10 cellular contexts compared by ENCODE assay signal in the genomic region with DNA sequence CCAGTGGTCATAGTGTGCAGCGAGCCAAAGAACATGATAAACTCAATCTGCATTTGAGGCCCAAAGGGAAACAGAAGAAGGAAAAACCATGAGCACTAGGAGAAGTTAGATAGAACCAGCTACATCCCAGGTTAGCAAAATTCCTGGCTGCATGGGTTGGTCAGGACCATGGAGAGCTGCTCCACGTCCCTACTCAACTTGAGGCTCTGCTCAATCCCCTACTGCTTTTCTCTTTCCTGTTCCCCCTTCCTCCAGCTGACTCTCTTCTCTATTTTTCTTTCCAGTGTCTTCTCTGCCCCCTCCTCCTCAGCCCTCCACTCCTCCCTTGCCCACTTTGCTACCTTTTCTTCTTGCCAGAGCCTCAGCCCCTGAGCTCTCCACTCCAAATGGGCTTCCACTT. TPM values are rescaled to one million over a fixed set of nuclear protein-coding genes. Genes with fewer than 3 reads are reported as not detected.
DNase-seq lines count a peak whose midpoint lies in the region; ATAC-seq, FAIRE-seq and TF ChIP-seq lines count a peak whose summit lies in the region.
"Had no signal": no experiment of that assay in that cellular context is flagged by ENCODE, and none has a peak within 500 bp of the region (broad histone marks: within the 10 kb centered on the region; RNA-seq: fewer than 3 reads in every experiment).

No MANE protein-coding gene starts in this region.

- no peak for ATAC-seq in HepG2
- no peak for ATAC-seq in activated T-helper 17 cell treated with anti-CD3 and anti-CD28 coated beads, Interleukin-2, amount 50 U/mL, for 72 hours (replicated peaks)
- no peak for ATAC-seq in GM19397 (IDR thresholded peaks at IDR 0.05; ENCODE audit: unreplicated experiment)
- ATAC-seq in GM18511 (IDR thresholded peaks at IDR 0.05; ENCODE audit: unreplicated experiment) = no peak

- peaks cover 6% of the 10 kb centered on the region; the same call in 1 of the 2 replicates for H3K4me1 ChIP-seq in HepG2 (ENCODE audit: insufficient read depth, low read length)

- H3K27ac Mint-ChIP-seq in activated T-helper 17 cell treated with anti-CD3 and anti-CD28 coated beads, Interleukin-2, amount 50 U/mL, for 72 hours = no peak overlapping the region
- H3K27ac Mint-ChIP-seq: activated T-helper 1 cell treated with anti-CD3 and anti-CD28 coated beads, Interleukin-12 subunit alpha, Interleukin-12 subunit beta, Interleukin-2, Interleukin-4 antibody, amounts not matched to agents 30 ng/mL and 10 ng/mL and 1 ng/mL, durations not matched to agents 14 hours and 24 hours and 36 hours had no signal

- H3K4me3 ChIP-seq in HepG2 (replicated peaks in 1 of 3; ENCODE audit: insufficient read depth in 1 of 3, low read depth in 2 of 3, low read length in 3 of 3) = no peak overlapping the region

- POLR2A ChIA-PET in HepG2 (lab: Yijun Ruan, JAX) = no interaction called here

- H3K36me3 Mint-ChIP-seq in activated T-helper 17 cell treated with anti-CD3 and anti-CD28 coated beads, Interleukin-2, amount 50 U/mL, for 72 hours (ENCODE audit: low read depth) = no peaks in the 10 kb centered on the region

- no peak overlapping the region for H3K4me2 ChIP-seq in HepG2 (ENCODE audit: low read depth, low read length)

- no peak for TF ChIP-seq RAD21 in HepG2 (CRISPR knock-in tag; IDR thresholded peaks at IDR 0.05)

- TF ChIP-seq EP300 in HepG2 (IDR thresholded peaks at IDR 0.05; ENCODE audit: low read depth in 2 of 2, low read length in 2 of 2) = no peak
- TF ChIP-seq EP300 in HepG2 (CRISPR knock-in tag; IDR thresholded peaks at IDR 0.05; ENCODE audit: borderline replicate concordance) = no peak

- TF ChIP-seq POLR2A in HepG2 (IDR thresholded peaks at IDR 0.05; ENCODE audit: insufficient read depth in 1 of 2, low read depth in 2 of 2, low read length in 2 of 2) = no peak

- WGBS in HepG2 (ENCODE audit: low lambda C conversion rate) = 2% methylated on average over 2 of the region's 2 CpGs

- no peaks in the 10 kb centered on the region for H4K20me1 ChIP-seq in HepG2 (ENCODE audit: insufficient read depth, low read length)

- H3K4me3 Mint-ChIP-seq in activated T-helper 17 cell treated with anti-CD3 and anti-CD28 coated beads, Interleukin-2, amount 50 U/mL, for 72 hours = no peak overlapping the region
- H3K4me3 Mint-ChIP-seq: activated T-helper 1 cell treated with anti-CD3 and anti-CD28 coated beads, Interleukin-12 subunit alpha, Interleukin-12 subunit beta, Interleukin-2, Interleukin-4 antibody, amounts not matched to agents 30 ng/mL and 10 ng/mL and 1 ng/mL, durations not matched to agents 14 hours and 24 hours and 36 hours had no signal

- DNase-seq in GM18507 (ENCODE audit: extremely low spot score, insufficient read length, low read depth) = no peak
- peak; percentile 20 for DNase-seq in M059J (ENCODE audit: low read depth)
- peak; percentile 65 for DNase-seq in astrocyte of the hippocampus (ENCODE audit: low read depth, low spot score)
- DNase-seq in HepG2 (ENCODE audit: low spot score) = no peak
- DNase-seq: NCI-H446 treated with DMSO at 0.1 percent for 48 hours had no signal

- in situ Hi-C loops in HepG2 (cut with HindIII; ENCODE audit: extremely low pct_ligation_motif_present, low pct_unique_long_range_greater_than_20kb) = no loop called here

- H3K9me3 Mint-ChIP-seq in activated T-helper 17 cell treated with anti-CD3 and anti-CD28 coated beads, Interleukin-2, amount 50 U/mL, for 72 hours = no peaks in the 10 kb centered on the region
- H3K9me3 Mint-ChIP-seq: activated T-helper 1 cell treated with anti-CD3 and anti-CD28 coated beads, Interleukin-12 subunit alpha, Interleukin-12 subunit beta, Interleukin-2, Interleukin-4 antibody, amounts not matched to agents 30 ng/mL and 10 ng/mL and 1 ng/mL, durations not matched to agents 14 hours and 24 hours and 36 hours had no signal

- H3K9me3 ChIP-seq in HepG2 (ENCODE audit: low read length) = no peaks in the 10 kb centered on the region
- H3K9me3 ChIP-seq: neutrophil had no signal

- H3K36me3 ChIP-seq in HepG2 (replicated peaks in 1 of 2; ENCODE audit: control insufficient read depth in 1 of 2, insufficient read depth in 2 of 2, low read length in 2 of 2) = no peaks in the 10 kb centered on the region
- H3K36me3 ChIP-seq: neutrophil had no signal

- no TSS peak for BruUV-seq in HepG2 (replicated peaks; lab: Mats Ljungman, UMichigan)

- no peaks in the 10 kb centered on the region for H3K27me3 Mint-ChIP-seq in activated T-helper 17 cell treated with anti-CD3 and anti-CD28 coated beads, Interleukin-2, amount 50 U/mL, for 72 hours

- H3K27me3 ChIP-seq in HepG2 (ENCODE audit: control insufficient read depth in 1 of 2, insufficient read depth in 2 of 2, low read length in 2 of 2) = peaks cover under 1 to 11% of the 10 kb centered on the region in 2 experiments; a peak in 3 of 5 replicates
- H3K27me3 ChIP-seq: neutrophil had no signal

- H2AFZ ChIP-seq in HepG2 (ENCODE audit: low read length) = no peak overlapping the region

- no peak overlapping the region for H3K27ac ChIP-seq in HepG2 (ENCODE audit: extremely low read length, insufficient read depth, low read length)
- H3K27ac ChIP-seq: neutrophil had no signal

- peak; percentile 59 for FAIRE-seq in GM18507 (lab: Jason Lieb, UNC)
- FAIRE-seq in HepG2 (lab: Jason Lieb, UNC) = peak; percentile 56

- TF ChIP-seq CTCF in HepG2 (CRISPR knock-in tag; IDR thresholded peaks at IDR 0.05) = no peak

- H3K79me2 ChIP-seq in HepG2 (ENCODE audit: insufficient read depth, low read length) = no peaks in the 10 kb centered on the region

- H3K4me1 Mint-ChIP-seq in activated T-helper 17 cell treated with anti-CD3 and anti-CD28 coated beads, Interleukin-2, amount 50 U/mL, for 72 hours = peaks cover 7% of the 10 kb centered on the region

- CTCF ChIA-PET in HepG2 (lab: Yijun Ruan, JAX; ENCODE audit: low intra/inter-chr PET ratio, low total read pairs) = no interaction called here

- intact Hi-C loops in HepG2 (cut with micrococcal nuclease; ENCODE audit: unreplicated experiment) = no loop called here

- no peak overlapping the region for H3K9ac ChIP-seq in HepG2 (ENCODE audit: insufficient read depth, low read depth, low read length)

TF ChIP-seq in HepG2, 621 proteins besides CTCF, POLR2A, EP300 and RAD21 (continues in another document):
- peak; percentile 97 for TF ChIP-seq MIER2 (CRISPR knock-in tag; IDR thresholded peaks at IDR 0.05)

RNA-seq across cellular contexts. Expression of gene VSIR, which starts 21.9 kb away (rescaled TPM):
- 5.3 and 17.1 TPM in 2 replicates for total RNA-seq in M059J (2014; rRNA removed; shearing (Covaris generic))
- total RNA-seq in HepG2 (2016; rRNA removed; fragmentation: Illumina TruSeq; extraction: Trizol) = 0.36 and 0.44 TPM in 2 replicates
- total RNA-seq in HepG2 (2016; cell fraction: cytosol; rRNA removed; fragmentation: Illumina TruSeq; extraction: Trizol; ENCODE audit: low read depth) = 0.26 TPM in 1 of 2 replicates, not detected in the other
- total RNA-seq in HepG2 (2016; cell fraction: insoluble cytoplasmic fraction; rRNA removed; fragmentation: Illumina TruSeq; extraction: Trizol) = 0.41 TPM in 1 of 2 replicates, not detected in the other
- total RNA-seq in HepG2 (2016; cell fraction: membrane; rRNA removed; fragmentation: Illumina TruSeq; extraction: Trizol) = 0.14 TPM in 1 of 2 replicates, not detected in the other
- 0.16 and 0.19 TPM in 2 replicates for total RNA-seq in HepG2 (2016; cell fraction: nucleus; rRNA removed; fragmentation: Illumina TruSeq; extraction: Trizol)
- 3.2 and 3.8 TPM in 2 replicates for polyA plus RNA-seq in HepG2 (2011; rRNA removed)
- polyA plus RNA-seq in HepG2 (2011; cell fraction: cytosol; rRNA removed) = 2.2 and 3.9 TPM in 2 replicates
- 2.1 and 3.3 TPM in 2 replicates for polyA plus RNA-seq in HepG2 (2011; cell fraction: nucleus; rRNA removed)
- polyA plus RNA-seq in HepG2 (2012) = 0.35 and 0.81 TPM in 2 replicates
- polyA plus RNA-seq in HepG2 (2016; cell fraction: cytosol; fragmentation: Illumina TruSeq; extraction: Trizol; ENCODE audit: low read depth) = 0.18 and 0.35 TPM in 2 replicates
- polyA plus RNA-seq in HepG2 (2016; cell fraction: insoluble cytoplasmic fraction; fragmentation: Illumina TruSeq; extraction: Trizol; ENCODE audit: low read depth) = 0.23 TPM in 1 of 2 replicates, not detected in the other
- 0.14 and 0.38 TPM in 2 replicates for polyA plus RNA-seq in HepG2 (2016; cell fraction: membrane; fragmentation: Illumina TruSeq; extraction: Trizol; ENCODE audit: low read depth)
- 0.32 and 1.1 TPM in 2 replicates for polyA plus RNA-seq in HepG2 (2016; cell fraction: nucleus; fragmentation: Illumina TruSeq; extraction: Trizol; ENCODE audit: insufficient read depth, low read depth)
- polyA minus RNA-seq in HepG2 (2011; rRNA and poly(A)+ RNA removed; ENCODE audit: low replicate concordance) = 4.6 and 6.5 TPM in 2 replicates
- polyA minus RNA-seq in HepG2 (2011; cell fraction: cytosol; rRNA and poly(A)+ RNA removed) = 3.0 and 4.5 TPM in 2 replicates
- 1.9 and 2.3 TPM in 2 replicates for polyA minus RNA-seq in HepG2 (2011; cell fraction: nucleus; rRNA and poly(A)+ RNA removed)
- total RNA-seq in activated T-helper 17 cell treated with anti-CD3 and anti-CD28 coated beads, Interleukin-2, amount 50 U/mL, for 72 hours = 100 to 1,000 TPM in 1 of 2 donors, 10 to 100 TPM in 1; 27.9 to 125 TPM

RNA-seq across cellular contexts. Expression of gene PSAP, which starts 55.8 kb away (rescaled TPM):
- total RNA-seq in M059J (2014; rRNA removed; shearing (Covaris generic)) = 359 and 530 TPM in 2 replicates
- 148 and 323 TPM in 2 replicates for total RNA-seq in HepG2 (2016; rRNA removed; fragmentation: Illumina TruSeq; extraction: Trizol)
- 16.4 and 17.5 TPM in 2 replicates for total RNA-seq in HepG2 (2016; cell fraction: cytosol; rRNA removed; fragmentation: Illumina TruSeq; extraction: Trizol; ENCODE audit: low read depth)
- total RNA-seq in HepG2 (2016; cell fraction: insoluble cytoplasmic fraction; rRNA removed; fragmentation: Illumina TruSeq; extraction: Trizol) = 130 and 339 TPM in 2 replicates
- 41.6 and 42.4 TPM in 2 replicates for total RNA-seq in HepG2 (2016; cell fraction: membrane; rRNA removed; fragmentation: Illumina TruSeq; extraction: Trizol)
- 278 and 332 TPM in 2 replicates for total RNA-seq in HepG2 (2016; cell fraction: nucleus; rRNA removed; fragmentation: Illumina TruSeq; extraction: Trizol)
- 643 and 779 TPM in 2 replicates for polyA plus RNA-seq in HepG2 (2011; rRNA removed)
- polyA plus RNA-seq in HepG2 (2011; cell fraction: cytosol; rRNA removed) = 776 and 886 TPM in 2 replicates
- 356 and 433 TPM in 2 replicates for polyA plus RNA-seq in HepG2 (2011; cell fraction: nucleus; rRNA removed)
- polyA plus RNA-seq in HepG2 (2012) = 412 and 503 TPM in 2 replicates
- 14.6 and 15.4 TPM in 2 replicates for polyA plus RNA-seq in HepG2 (2016; cell fraction: cytosol; fragmentation: Illumina TruSeq; extraction: Trizol; ENCODE audit: low read depth)
- polyA plus RNA-seq in HepG2 (2016; cell fraction: insoluble cytoplasmic fraction; fragmentation: Illumina TruSeq; extraction: Trizol; ENCODE audit: low read depth) = 111 and 126 TPM in 2 replicates
- 26.4 and 27.8 TPM in 2 replicates for polyA plus RNA-seq in HepG2 (2016; cell fraction: membrane; fragmentation: Illumina TruSeq; extraction: Trizol; ENCODE audit: low read depth)
- 383 and 387 TPM in 2 replicates for polyA plus RNA-seq in HepG2 (2016; cell fraction: nucleus; fragmentation: Illumina TruSeq; extraction: Trizol; ENCODE audit: insufficient read depth, low read depth)
- polyA minus RNA-seq in HepG2 (2011; rRNA and poly(A)+ RNA removed; ENCODE audit: low replicate concordance) = 387 and 527 TPM in 2 replicates
- polyA minus RNA-seq in HepG2 (2011; cell fraction: cytosol; rRNA and poly(A)+ RNA removed) = 256 and 356 TPM in 2 replicates
- polyA minus RNA-seq in HepG2 (2011; cell fraction: nucleus; rRNA and poly(A)+ RNA removed) = 143 and 184 TPM in 2 replicates
- total RNA-seq in activated T-helper 17 cell treated with anti-CD3 and anti-CD28 coated beads, Interleukin-2, amount 50 U/mL, for 72 hours = 100 to 1,000 TPM; 121 to 153 TPM

Comparison
In these comparisons a context has a peak if more than half of its experiments do, and no peak if none do; other contexts are left out.
1. DNase-seq: peak in M059J (single experiment) and astrocyte of the hippocampus (single experiment); none in GM18507 (single experiment) and HepG2 (single experiment).